10 cellular contexts compared by ENCODE assay signal in the genomic region with DNA sequence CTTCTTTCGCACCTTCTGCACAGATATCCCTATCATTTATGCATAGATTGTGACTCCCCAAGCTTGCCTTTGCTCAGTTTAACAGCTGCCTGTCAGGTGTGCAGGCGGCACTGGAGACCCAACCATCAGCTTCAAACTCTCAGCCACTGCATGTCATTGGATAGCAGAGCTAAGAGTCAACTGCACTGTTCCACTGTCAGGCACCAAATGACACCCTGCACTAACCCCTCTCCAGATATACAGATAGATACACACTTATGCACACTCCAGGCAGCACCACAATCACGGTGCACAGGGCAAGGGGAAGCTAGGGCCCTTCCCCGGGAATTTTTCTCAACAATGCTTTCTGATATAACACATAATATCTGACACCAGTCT.
DNase-seq lines count a peak whose midpoint lies in the region; ATAC-seq and TF ChIP-seq lines count a peak whose summit lies in the region.
"Had no signal": no experiment of that assay in that cellular context is flagged by ENCODE, and none has a peak within 500 bp of the region (broad histone marks: within the 10 kb centered on the region; RNA-seq: fewer than 3 reads in every experiment).

No MANE protein-coding gene starts in this region.

- POLR2A ChIA-PET in PC-3 (lab: Charles Lee; ENCODE audit: unreplicated experiment) = no interaction called here
- POLR2A ChIA-PET in GM10248 (lab: Yijun Ruan, JAX) = no interaction called here

- CTCF ChIA-PET in PC-3 (lab: Charles Lee) = no interaction called here
- CTCF ChIA-PET in GM10248 (lab: Yijun Ruan, JAX) = no interaction called here

- H3K27ac ChIP-seq in PC-3 (ENCODE audit: low read length) = no peak overlapping the region
- H3K27ac ChIP-seq: pancreas had no signal

- 0 out of 2 replicates have a peak overlapping the region, but pooled peaks have one; percentile 79 for H2AFZ ChIP-seq in PC-3 (ENCODE audit: low read length)

- H3K9ac ChIP-seq in ES-I3 (ENCODE audit: low read depth, low read length) = peak overlapping the region; percentile 89; the same call in 1 of the 2 replicates
- no peak overlapping the region for H3K9ac ChIP-seq in PC-3 (ENCODE audit: low read length)

- H3K4me3 ChIP-seq in PC-3 (ENCODE audit: low read length) (peak overlapping the region; percentile 76), foreskin fibroblast (ENCODE audit: low read depth in 1 of 2, low read length in 2 of 2) (peak overlapping the region; percentile 49 to 65)

- peak overlapping the region; percentile 92 for H3K4me2 ChIP-seq in PC-3 (ENCODE audit: low read length)

- DNase-seq in PC-3 (peak; percentile 29), foreskin fibroblast (peak in 1 of 2 donors; percentile 15), sciatic nerve (ENCODE audit: low spot score) (no peak), GM10248 (ENCODE audit: extremely low spot score) (no peak), occipital lobe (lab: John Stamatoyannopoulos, UW) (no peak)
- DNase-seq: NCI-H187, pancreas had no signal

- intact Hi-C loops in PC-3 (cut with micrococcal nuclease) (loop anchor here (5.0 to 10.0 kb wide), 3 partner anchors 123 to 216 kb away; no protein-coding TSS in a partner anchor), sciatic nerve (cut with DNase I) (no loop called here)

- H3K4me1 ChIP-seq in ES-I3 (ENCODE audit: insufficient read depth, low read length) (peaks cover 33% of the 10 kb centered on the region), PC-3 (ENCODE audit: insufficient read depth, low read length) (peaks cover 37% of the 10 kb centered on the region)
- H3K4me1 ChIP-seq: pancreas had no signal

- H3F3A ChIP-seq in PC-3 (ENCODE audit: low read length, unreplicated experiment) = no peaks in the 10 kb centered on the region

- no TSS peak for BruUV-seq in PC-3 (replicated peaks; lab: Mats Ljungman, UMichigan)

- H3K9me3 ChIP-seq in ES-I3 (ENCODE audit: control insufficient read depth, insufficient read depth, low read length) = no peaks in the 10 kb centered on the region
- H3K9me3 ChIP-seq in PC-3 (ENCODE audit: low read length) = no peaks in the 10 kb centered on the region
- H3K9me3 ChIP-seq: pancreas had no signal

- peaks cover 22% of the 10 kb centered on the region for H3K79me2 ChIP-seq in PC-3 (ENCODE audit: low read length)

- ATAC-seq in PC-3 (peak; percentile 5; the same call in 1 of the 2 replicates), sciatic nerve (peak; percentile 22), GM21717 (IDR thresholded peaks at IDR 0.05; ENCODE audit: unreplicated experiment) (no peak), HG02571 (IDR thresholded peaks at IDR 0.05; ENCODE audit: unreplicated experiment) (no peak)

- no peaks in the 10 kb centered on the region for H3K36me3 ChIP-seq in ES-I3 (ENCODE audit: insufficient read depth, low read length)
- no peaks in the 10 kb centered on the region; the same call in 1 of the 2 replicates for H3K36me3 ChIP-seq in PC-3 (ENCODE audit: low read depth, low read length)
- H3K36me3 ChIP-seq: pancreas had no signal

- TF ChIP-seq CTCF in PC-3 (conservative IDR thresholded peaks at IDR 0.05; ENCODE audit: low read depth, low read length) (no peak), foreskin fibroblast (IDR thresholded peaks at IDR 0.05; ENCODE audit: low read depth, low read length) (no peak), GM10248 (IDR thresholded peaks at IDR 0.05; ENCODE audit: control extremely low read depth, extremely low read depth, low read depth, missing control alignments) (no peak)

- H4K20me1 ChIP-seq in PC-3 (ENCODE audit: low read length) = no peaks in the 10 kb centered on the region

- H3K27me3 ChIP-seq in PC-3 (ENCODE audit: low read length) = no peaks in the 10 kb centered on the region

- no peaks in the 10 kb centered on the region for H3K9me2 ChIP-seq in PC-3 (replicated peaks; ENCODE audit: low read length)

Comparison
In these comparisons a context has a peak if more than half of its experiments do, and no peak if none do; other contexts are left out.
1. ATAC-seq: peak in PC-3 (single experiment) and sciatic nerve (single experiment); none in GM21717 (single experiment) and HG02571 (single experiment).